8 cellular contexts compared by ENCODE assay signal in the genomic region with DNA sequence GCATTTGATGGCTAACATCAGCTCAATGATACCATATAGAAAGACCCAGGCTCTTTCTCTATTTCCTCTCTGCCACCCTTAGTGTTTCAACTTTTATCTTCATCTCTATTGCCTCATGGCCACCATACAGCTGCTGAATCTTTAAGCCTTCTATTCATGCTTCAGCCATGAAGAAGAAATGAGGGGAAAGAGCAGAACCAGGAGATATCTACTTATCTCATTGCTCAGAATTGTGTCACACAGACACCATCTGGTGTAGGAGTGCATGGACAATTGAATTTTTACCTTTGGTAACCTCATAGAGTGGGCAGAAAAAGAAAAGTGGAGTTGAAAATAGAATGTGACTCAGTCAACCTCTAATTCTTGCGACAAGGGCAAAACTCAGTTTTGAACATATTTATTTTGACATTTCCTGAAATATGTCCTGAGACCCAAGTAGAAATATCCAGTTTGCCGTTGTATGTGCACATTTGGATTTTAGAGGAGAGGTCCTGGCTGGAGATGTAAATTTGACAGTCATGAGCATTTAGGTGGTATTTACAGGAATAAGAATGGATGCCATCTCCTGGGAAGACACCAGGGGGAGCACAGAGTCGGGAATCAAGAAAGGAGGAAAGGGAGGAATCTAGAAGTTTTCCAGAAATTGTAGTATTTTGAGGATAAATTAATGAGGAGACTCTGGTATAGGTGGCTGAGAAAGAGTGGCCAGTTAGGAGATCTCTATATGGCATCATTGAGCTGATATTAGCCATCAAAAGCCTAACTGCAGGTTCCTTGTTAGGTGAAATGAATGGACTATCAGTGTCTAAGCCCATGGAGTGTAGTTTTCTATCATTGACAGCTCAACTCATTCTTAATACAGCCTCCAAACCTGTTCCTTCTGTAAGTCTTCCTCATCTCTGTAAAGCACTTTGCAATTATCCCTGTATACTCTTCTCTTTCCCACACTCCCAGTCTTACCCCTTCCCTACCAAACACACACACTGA. TPM values are rescaled to one million over a fixed set of nuclear protein-coding genes. Genes with fewer than 3 reads are reported as not detected.
A peak's percentile ranks its signal among the peaks of the same experiment; 100 is the strongest.
DNase-seq lines count a peak whose midpoint lies in the region; ATAC-seq and TF ChIP-seq lines count a peak whose summit lies in the region.

No MANE protein-coding gene starts in this region.

- peaks cover 27% of the 10 kb centered on the region for H3K27me3 ChIP-seq in left ventricle myocardium inferior (ENCODE audit: low read depth)
- no peaks in the 10 kb centered on the region for H3K27me3 ChIP-seq in effector memory CD4-positive, alpha-beta T cell (replicated peaks; ENCODE audit: control insufficient read depth, insufficient read depth, low read length, poor library complexity, severe bottlenecking)

- TF ChIP-seq CTCF in left ventricle myocardium inferior (IDR thresholded peaks at IDR 0.05; ENCODE audit: borderline replicate concordance) = peak; percentile 80

- peak; percentile 32 for ATAC-seq in sciatic nerve

- no peaks in the 10 kb centered on the region for H3K4me1 ChIP-seq in left ventricle myocardium inferior
- H3K4me1 ChIP-seq in effector memory CD4-positive, alpha-beta T cell (ENCODE audit: control insufficient read depth, insufficient read depth, low read length, poor library complexity, severe bottlenecking) = no peaks in the 10 kb centered on the region

- no peaks in the 10 kb centered on the region for H3K36me3 ChIP-seq in left ventricle myocardium inferior
- H3K36me3 ChIP-seq in effector memory CD4-positive, alpha-beta T cell (ENCODE audit: control insufficient read depth, insufficient read depth, low read length) = no peaks in the 10 kb centered on the region

- H3K9me3 ChIP-seq in left ventricle myocardium inferior (replicated peaks) = no peaks in the 10 kb centered on the region
- H3K9me3 ChIP-seq in effector memory CD4-positive, alpha-beta T cell (ENCODE audit: control insufficient read depth, low read length) = no peaks in the 10 kb centered on the region

- intact Hi-C loops in left ventricle myocardium inferior (cut with micrococcal nuclease) = loop anchor here (2.0 kb wide), 1 partner anchor 353 kb away; no protein-coding TSS in a partner anchor
- intact Hi-C loops in sciatic nerve (cut with DNase I) = no loop called here

- no peak overlapping the region for H3K4me3 ChIP-seq in left ventricle myocardium inferior
- H3K4me3 ChIP-seq in effector memory CD4-positive, alpha-beta T cell (ENCODE audit: insufficient read depth, low read depth, low read length, poor library complexity, severe bottlenecking) = no peak overlapping the region

- no peak overlapping the region for H3K27ac ChIP-seq in left ventricle myocardium inferior (replicated peaks)
- H3K27ac ChIP-seq in effector memory CD4-positive, alpha-beta T cell (ENCODE audit: insufficient read depth, low read length, poor library complexity, severe bottlenecking) = no peak overlapping the region

- DNase-seq in SHP77 (lab: John Stamatoyannopoulos, UW) = peak; percentile 5 to 6
- no peak for DNase-seq in SHP77 treated with DMSO at 0.1 percent for 48 hours (lab: John Stamatoyannopoulos, UW)
- peak; percentile 27 for DNase-seq in SW480 (ENCODE audit: low spot score)
- no peak for DNase-seq in left ventricle myocardium inferior
- DNase-seq in sciatic nerve (ENCODE audit: low spot score) = peak; percentile 61
- no peak for DNase-seq in RPMI8226
- DNase-seq in effector memory CD4-positive, alpha-beta T cell = no peak
- DNase-seq in activated naive CD4-positive, alpha-beta T cell (lab: John Stamatoyannopoulos, UW) = no peak

RNA-seq across cellular contexts. Expression of a gene that starts 7.0 kb away (rescaled TPM):
- 0.22 TPM for total RNA-seq in left ventricle myocardium inferior
- 2.9 TPM for total RNA-seq in sciatic nerve

RNA-seq across cellular contexts. Expression of a gene that starts 38.4 kb away (rescaled TPM):
- total RNA-seq in left ventricle myocardium inferior (58.9 TPM), sciatic nerve (145 TPM)

Comparison
In these comparisons a context has a peak if more than half of its experiments do, and no peak if none do; other contexts are left out.
1. DNase-seq: peak in SHP77 (2 of 2), SW480 (single experiment) and sciatic nerve (single experiment); none in SHP77 treated with DMSO at 0.1 percent for 48 hours (single experiment), left ventricle myocardium inferior (single experiment), RPMI8226 (single experiment), effector memory CD4-positive, alpha-beta T cell (0 of 3) and activated naive CD4-positive, alpha-beta T cell (0 of 4).